ENCODE assay signal across 8 cellular contexts in the genomic region with DNA sequence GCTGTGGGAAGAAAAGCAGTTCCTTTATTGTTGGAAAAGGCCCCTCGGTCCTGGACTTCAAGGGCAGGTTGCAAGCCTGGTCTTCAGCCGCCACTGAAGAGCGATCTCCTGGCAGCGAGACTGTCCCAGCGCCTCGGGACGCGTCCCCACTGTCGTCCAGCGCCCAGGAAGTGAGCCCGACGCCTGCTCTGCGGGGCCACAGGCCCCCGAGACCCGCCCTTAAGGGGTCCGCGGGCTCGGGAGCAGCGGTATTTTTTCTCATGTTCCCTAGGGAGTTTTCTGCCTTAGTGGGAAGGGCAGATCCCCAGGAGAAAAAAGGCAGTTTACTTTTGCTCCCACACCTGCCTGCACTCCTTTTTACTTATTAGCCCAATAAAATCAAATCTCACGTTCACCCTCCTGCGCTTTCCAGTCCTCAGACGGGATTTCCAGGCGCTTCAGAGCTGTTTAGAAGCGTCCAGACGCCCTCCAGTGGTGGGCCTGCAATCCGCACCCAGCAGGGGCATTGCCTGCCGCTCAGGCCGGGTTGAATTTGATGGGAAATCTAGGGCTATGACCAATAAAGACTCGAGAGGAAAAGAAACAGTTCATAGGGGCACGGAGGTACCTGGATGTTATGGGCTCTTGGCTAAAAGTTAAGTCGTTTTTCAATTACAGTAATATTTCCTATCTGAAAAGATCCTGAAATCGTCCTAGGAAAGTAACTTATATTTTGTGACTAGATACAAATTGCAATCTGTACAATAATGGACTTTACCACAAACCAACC. TPM values are rescaled to one million over a fixed set of nuclear protein-coding genes. Genes with fewer than 3 reads are reported as not detected.
A peak's percentile ranks its signal among the peaks of the same experiment; 100 is the strongest.
DNase-seq lines count a peak whose midpoint lies in the region; ATAC-seq and TF ChIP-seq lines count a peak whose summit lies in the region.

No MANE protein-coding gene starts in this region.

- TF ChIP-seq CTCF in DOHH2 (IDR thresholded peaks at IDR 0.05; ENCODE audit: low read depth, low read length, poor library complexity, severe bottlenecking) (peak; percentile 97), neural cell (IDR thresholded peaks at IDR 0.05; ENCODE audit: poor library complexity, severe bottlenecking) (peak; percentile 97)

- H3K36me3 ChIP-seq in DOHH2 (ENCODE audit: control insufficient read depth, low read length) (no peaks in the 10 kb centered on the region), GM23248 (ENCODE audit: low read depth) (no peaks in the 10 kb centered on the region), Karpas-422 (ENCODE audit: insufficient read depth, low read length) (no peaks in the 10 kb centered on the region), neural cell (ENCODE audit: insufficient read depth, low read length) (no peaks in the 10 kb centered on the region)

- H3F3A ChIP-seq in DOHH2 (ENCODE audit: control insufficient read depth, insufficient read depth) (no peaks in the 10 kb centered on the region), GM23248 (ENCODE audit: insufficient read depth) (no peaks in the 10 kb centered on the region), neural cell (ENCODE audit: insufficient read depth, low read length, poor library complexity, severe bottlenecking) (peaks cover 3% of the 10 kb centered on the region)

- no peak for TF ChIP-seq EP300 in neural cell (conservative IDR thresholded peaks at IDR 0.05; ENCODE audit: poor library complexity, severe bottlenecking)

- H3K27me3 Mint-ChIP-seq in stimulated activated naive CD8-positive, alpha-beta T cell treated with anti-CD3 and anti-CD28 coated beads, Interleukin-15, amount 100 ng/mL, for 72 hours = peaks cover 80% of the 10 kb centered on the region

- H4K20me1 ChIP-seq in DOHH2 (ENCODE audit: control insufficient read depth, insufficient read depth, low read depth, low read length) = no peaks in the 10 kb centered on the region
- no peaks in the 10 kb centered on the region for H4K20me1 ChIP-seq in GM23248 (ENCODE audit: insufficient read depth)
- no peaks in the 10 kb centered on the region for H4K20me1 ChIP-seq in Karpas-422 (ENCODE audit: insufficient read depth, low read depth, low read length)
- H4K20me1 ChIP-seq in neural cell (ENCODE audit: insufficient read depth) = no peaks in the 10 kb centered on the region

- H3K27ac ChIP-seq in DOHH2 (ENCODE audit: low read depth, low read length) (no peak overlapping the region), GM23248 (no peak overlapping the region), Karpas-422 (ENCODE audit: low read length) (no peak overlapping the region), neural cell (ENCODE audit: low read length) (peak overlapping the region; percentile 19)

- peaks cover 48% of the 10 kb centered on the region for H3K4me1 Mint-ChIP-seq in stimulated activated naive CD8-positive, alpha-beta T cell treated with anti-CD3 and anti-CD28 coated beads, Interleukin-15, amount 100 ng/mL, for 72 hours

- peak; percentile 73 for ATAC-seq in stimulated activated naive CD8-positive, alpha-beta T cell treated with anti-CD3 and anti-CD28 coated beads, Interleukin-15, amount 100 ng/mL, for 72 hours

- peak overlapping the region; percentile 73 for H3K4me3 Mint-ChIP-seq in stimulated activated naive CD8-positive, alpha-beta T cell treated with anti-CD3 and anti-CD28 coated beads, Interleukin-15, amount 100 ng/mL, for 72 hours

- peak; percentile 98 for TF ChIP-seq RAD21 in neural cell (conservative IDR thresholded peaks at IDR 0.05)

- H3K4me1 ChIP-seq in DOHH2 (ENCODE audit: control insufficient read depth, low read length) (peaks cover 6% of the 10 kb centered on the region), GM23248 (ENCODE audit: insufficient read depth) (peaks cover 8% of the 10 kb centered on the region; the same call in 1 of the 2 replicates), Karpas-422 (ENCODE audit: low read length) (peaks cover 17% of the 10 kb centered on the region)

- H3K27me3 ChIP-seq in DOHH2 (ENCODE audit: control insufficient read depth, low read length) = peaks cover 31% of the 10 kb centered on the region
- H3K27me3 ChIP-seq in GM23248 (replicated peaks; ENCODE audit: insufficient read depth) = peaks cover 23% of the 10 kb centered on the region
- H3K27me3 ChIP-seq in Karpas-422 (ENCODE audit: low read length) = no peaks in the 10 kb centered on the region; the same call in 1 of the 2 replicates
- no peaks in the 10 kb centered on the region for H3K27me3 ChIP-seq in neural cell (ENCODE audit: insufficient read depth, low read depth, low read length)

- in situ Hi-C loops in GM23248 (cut with MboI) = no loop called here

- H3K9ac ChIP-seq in GM23248 = peak overlapping the region; percentile 22; the same call in 1 of the 2 replicates
- no peak overlapping the region for H3K9ac ChIP-seq in Karpas-422 (ENCODE audit: low read length)
- H3K9ac ChIP-seq in neural cell (ENCODE audit: low read length) = peak overlapping the region; percentile 75

- H2AFZ ChIP-seq in GM23248 (peak overlapping the region; percentile 79), Karpas-422 (ENCODE audit: low read length) (no peak overlapping the region), neural cell (ENCODE audit: low read depth, low read length) (peak overlapping the region; percentile 30)

- no peaks in the 10 kb centered on the region for H3K79me2 ChIP-seq in DOHH2 (ENCODE audit: control insufficient read depth, low read length)
- H3K79me2 ChIP-seq in GM23248 (ENCODE audit: insufficient read depth) = no peaks in the 10 kb centered on the region
- H3K79me2 ChIP-seq in Karpas-422 (ENCODE audit: low read length) = no peaks in the 10 kb centered on the region
- peaks cover 29% of the 10 kb centered on the region for H3K79me2 ChIP-seq in neural cell (replicated peaks; ENCODE audit: insufficient read depth, low read length)

- H3K4me3 ChIP-seq in DOHH2 (ENCODE audit: low read length) = peak overlapping the region; percentile 52
- H3K4me3 ChIP-seq in GM23248 = peak overlapping the region; percentile 78
- H3K4me3 ChIP-seq in Karpas-422 (ENCODE audit: low read length) = no peak overlapping the region; the same call in 1 of the 2 replicates
- H3K4me3 ChIP-seq in neural cell (ENCODE audit: low read length) = peak overlapping the region; percentile 80

- H3K27ac Mint-ChIP-seq in stimulated activated naive CD8-positive, alpha-beta T cell treated with anti-CD3 and anti-CD28 coated beads, Interleukin-15, amount 100 ng/mL, for 72 hours = no peak overlapping the region

- peak overlapping the region; percentile 68 for H3K4me2 ChIP-seq in DOHH2 (ENCODE audit: low read length)
- peak overlapping the region; percentile 96 for H3K4me2 ChIP-seq in GM23248 (ENCODE audit: unreplicated experiment)
- H3K4me2 ChIP-seq in Karpas-422 (ENCODE audit: low read depth, low read length, poor library complexity, severe bottlenecking) = peak overlapping the region; percentile 73
- peak overlapping the region; percentile 87 for H3K4me2 ChIP-seq in neural cell (ENCODE audit: low read length)

- no peaks in the 10 kb centered on the region for H3K9me2 ChIP-seq in DOHH2 (replicated peaks; ENCODE audit: control insufficient read depth, low read length)
- no peaks in the 10 kb centered on the region for H3K9me2 ChIP-seq in GM23248 (ENCODE audit: insufficient read depth)
- H3K9me2 ChIP-seq in Karpas-422 (replicated peaks; ENCODE audit: insufficient read depth, low read length) = no peaks in the 10 kb centered on the region
- no peaks in the 10 kb centered on the region for H3K9me2 ChIP-seq in neural cell (ENCODE audit: insufficient read depth, low read length)

- peak; percentile 94 for DNase-seq in GM23248
- DNase-seq in Karpas-422 = peak; percentile 91
- peak; percentile 90 for DNase-seq in RPMI8226
- DNase-seq in activated gamma-delta T cell (lab: John Stamatoyannopoulos, UW) = peak; percentile 23
- peak; percentile 84 for DNase-seq in fibroblast of the conjunctiva (ENCODE audit: low read depth)
- peak; percentile 68 to 76 for DNase-seq in stimulated activated naive CD8-positive, alpha-beta T cell treated with anti-CD3 and anti-CD28 coated beads, Interleukin-15, amount 100 ng/mL, for 72 hours

- 3 to 5% methylated on average over 32 of the region's 32 CpGs for WGBS in GM23248 (ENCODE audit: low coverage in 1 of 2, low lambda C conversion rate in 2 of 2, missing lambda C conversion rate in 2 of 2), 2 experiments

- H3K9me3 Mint-ChIP-seq in stimulated activated naive CD8-positive, alpha-beta T cell treated with anti-CD3 and anti-CD28 coated beads, Interleukin-15, amount 100 ng/mL, for 72 hours = no peaks in the 10 kb centered on the region

- H3K9me3 ChIP-seq in DOHH2 (ENCODE audit: control insufficient read depth, insufficient read depth, low read length) = no peaks in the 10 kb centered on the region
- H3K9me3 ChIP-seq in GM23248 (ENCODE audit: low read depth) = no peaks in the 10 kb centered on the region
- no peaks in the 10 kb centered on the region for H3K9me3 ChIP-seq in Karpas-422 (ENCODE audit: low read length)
- H3K9me3 ChIP-seq in neural cell (ENCODE audit: low read length) = no peaks in the 10 kb centered on the region

TF ChIP-seq in neural cell, 6 proteins besides CTCF, POLR2A, EP300 and RAD21:
- TF ChIP-seq SMC3 (conservative IDR thresholded peaks at IDR 0.05; ENCODE audit: poor library complexity) (peak; percentile 97), MXI1 (conservative IDR thresholded peaks at IDR 0.05; ENCODE audit: poor library complexity, severe bottlenecking) (peak; percentile 18), TAF1 (IDR thresholded peaks at IDR 0.05; ENCODE audit: low read depth) (no peak)
TF ChIP-seq in neural cell: peak in this region for 2.

RNA-seq across cellular contexts. Expression of a gene that starts 2.8 kb away (rescaled TPM):
- total RNA-seq in GM23248 (2014; rRNA removed; shearing (Covaris generic)) = 0.86 TPM in 1 of 2 replicates, not detected in the other
- polyA plus RNA-seq in GM23248 (2016; fragmentation: Nextera tagmentation; extraction: Ambion mirVana) (0.64 and 0.85 TPM in 2 replicates), neural cell (4.2 and 4.6 TPM in 2 replicates)
- total RNA-seq in Karpas-422 (2014; rRNA removed; shearing (Covaris generic); ENCODE audit: low replicate concordance) = not detected in 2 replicates
- 11.0 and 14.9 TPM in 2 replicates for polyA minus RNA-seq in neural cell

Comparison
In these comparisons a context has a peak if more than half of its experiments do, and no peak if none do; other contexts are left out.
1. DNase-seq: peak in every context shown above with its lines; median percentile 94 in GM23248; 91 in Karpas-422; 90 in RPMI8226; 84 in fibroblast of the conjunctiva; 72 in stimulated activated naive CD8-positive, alpha-beta T cell treated with anti-CD3 and anti-CD28 coated beads, Interleukin-15, amount 100 ng/mL, for 72 hours; 23 in activated gamma-delta T cell.